14 cellular contexts compared by ENCODE assay signal in the genomic region with DNA sequence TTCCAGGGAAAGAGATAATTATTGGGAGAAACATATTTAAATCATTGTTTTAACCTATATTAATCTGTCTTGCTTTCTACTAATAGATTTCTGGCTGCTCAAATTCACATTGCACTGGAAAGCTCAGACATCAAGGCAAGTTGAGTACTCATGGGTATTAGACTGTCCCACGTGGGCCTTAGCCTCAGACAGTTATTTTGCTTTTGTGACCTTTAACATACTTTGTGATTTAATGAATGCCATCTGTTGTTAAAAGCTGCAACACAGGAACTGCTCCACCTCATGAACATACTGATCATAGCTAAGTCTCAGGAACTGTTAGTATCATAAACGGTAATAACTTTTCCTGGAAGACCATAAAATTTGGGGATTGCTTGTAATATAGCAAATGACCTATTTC. TPM values are rescaled to one million over a fixed set of nuclear protein-coding genes. Genes with fewer than 3 reads are reported as not detected.
DNase-seq lines count a peak whose midpoint lies in the region; ATAC-seq and TF ChIP-seq lines count a peak whose summit lies in the region.
"Had no signal": no experiment of that assay in that cellular context is flagged by ENCODE, and none has a peak within 500 bp of the region (broad histone marks: within the 10 kb centered on the region; RNA-seq: fewer than 3 reads in every experiment).

No MANE protein-coding gene starts in this region.

- no peaks in the 10 kb centered on the region for H3K9me3 ChIP-seq in SJSA1 (replicated peaks)

- peak; percentile 77 for DNase-seq in EL
- DNase-seq in SJSA1 (ENCODE audit: low read depth in 1 of 2, low spot score in 2 of 2), result peak; percentile 35 to 37
- DNase-seq in fibroblast of the aortic adventitia (ENCODE audit: low read depth), result peak; percentile 93
- DNase-seq in pulmonary artery endothelial cell (ENCODE audit: low read depth, low spot score), result peak; percentile 32
- DNase-seq in coronary artery (ENCODE audit: low spot score), result no peak
- DNase-seq in activated effector memory CD4-positive, alpha-beta T cell treated with anti-CD3 and anti-CD28 coated beads, Interleukin-2, amount 50 U/mL, for 16 hours, result no peak
- DNase-seq: activated effector memory CD4-positive, alpha-beta T cell treated with Interleukin-2 at 50 U/mL for 16 hours; endodermal cell; NCI-H1417; stimulated activated naive B cell treated with anti-CD40 and anti-IgM and Interleukin-4, amounts not matched to agents 10 μg/mL and 1 μg/mL and 100 μg/mL, for 72 hours had no signal

- peak overlapping the region; percentile 28 for H3K27ac ChIP-seq in SJSA1
- H3K27ac ChIP-seq in coronary artery, result no peak overlapping the region
- H3K27ac ChIP-seq: VCaP had no signal

- peaks cover 34% of the 10 kb centered on the region for H3K4me1 ChIP-seq in SJSA1 (replicated peaks)

- H3K36me3 ChIP-seq in SJSA1, result peaks cover 37% of the 10 kb centered on the region

- ATAC-seq in HG03432 (IDR thresholded peaks at IDR 0.05; ENCODE audit: unreplicated experiment) (no peak), HG02798 (IDR thresholded peaks at IDR 0.05; ENCODE audit: poor library complexity, unreplicated experiment) (no peak)

- TF ChIP-seq CTCF in fibroblast of the aortic adventitia (IDR thresholded peaks at IDR 0.05; ENCODE audit: insufficient read depth, low read length) (no peak), coronary artery (IDR thresholded peaks at IDR 0.05) (no peak)

- no peaks in the 10 kb centered on the region for H3K27me3 ChIP-seq in SJSA1 (replicated peaks)

- H3K4me3 ChIP-seq in SJSA1, result no peak overlapping the region
- H3K4me3 ChIP-seq in fibroblast of the aortic adventitia (ENCODE audit: low read depth, low read length), result no peak overlapping the region
- no peak overlapping the region for H3K4me3 ChIP-seq in coronary artery

RNA-seq across cellular contexts. Expression of a gene that starts 2.7 kb away (rescaled TPM):
- total RNA-seq in SJSA1 (2014; rRNA removed; shearing (Covaris generic)), result not detected in 2 replicates
- total RNA-seq in fibroblast of the aortic adventitia (ENCODE audit: low replicate concordance) (not detected in 2 replicates), pulmonary artery endothelial cell (not detected in 2 replicates)
- total RNA-seq: skeletal muscle tissue had no signal

RNA-seq across cellular contexts. Expression of a gene that starts 36.5 kb away (rescaled TPM):
- 26.6 and 34.9 TPM in 2 replicates for total RNA-seq in SJSA1 (2014; rRNA removed; shearing (Covaris generic))
- total RNA-seq in fibroblast of the aortic adventitia (ENCODE audit: low replicate concordance), result 13.2 and 39.1 TPM in 2 replicates
- total RNA-seq in pulmonary artery endothelial cell, result 28.6 and 41.4 TPM in 2 replicates

Comparison
In these comparisons a context has a peak if more than half of its experiments do, and no peak if none do; other contexts are left out.
1. DNase-seq: peak in EL (single experiment), SJSA1 (2 of 2), fibroblast of the aortic adventitia (single experiment) and pulmonary artery endothelial cell (single experiment); none in coronary artery (single experiment) and activated effector memory CD4-positive, alpha-beta T cell treated with anti-CD3 and anti-CD28 coated beads, Interleukin-2, amount 50 U/mL, for 16 hours (single experiment).